21 cellular contexts compared by ENCODE assay signal in genomic region chr16:65523258-65523950, GRCh38.
"Had no signal": no experiment of that assay in that cellular context is flagged by ENCODE, and none has a peak within 500 bp of the region (broad histone marks: within the 10 kb centered on the region; RNA-seq: fewer than 3 reads in every experiment).

No MANE protein-coding gene starts in this region.

- H3K36me3 ChIP-seq: breast epithelium, pancreas, tibial nerve, vagina had no signal

- DNase-seq: activated CD4-positive, CD25-positive, alpha-beta regulatory T cell treated with anti-CD3 and anti-CD28 coated beads, Interleukin-2, amount 50 U/mL, for 72 hours; activated naive CD4-positive, alpha-beta T cell treated with Interleukin-2 at 50 U/mL for 16 hours; activated T-cell treated with anti-CD3 and anti-CD28 coated beads for 4 hours; anterior cingulate cortex; cerebellar nuclear complex; dermis blood vessel endothelial cell; effector memory CD8-positive, alpha-beta T cell; foreskin melanocyte; immature natural killer cell; mesendoderm; pancreas; stimulated activated CD4-positive, alpha-beta T cell treated with anti-CD3 and anti-CD28 coated beads, Interleukin-15, amount 100 ng/mL, for 24 hours; stimulated activated CD4-positive, alpha-beta T cell treated with anti-CD3 and anti-CD28 coated beads, Interleukin-4, amount 100 ng/mL, for 4 hours; stimulated activated CD8-positive, alpha-beta memory T cell treated with anti-CD3 and anti-CD28 coated beads, Interleukin-4, amount 100 ng/mL, for 48 hours; stimulated activated naive CD4-positive, alpha-beta T cell treated with Interleukin-2 at 50 U/mL for 16 hours; substantia nigra; T-helper 9 cell had no signal

- H3K4me3 Mint-ChIP-seq: effector memory CD8-positive, alpha-beta T cell; immature natural killer cell had no signal

- H3K27ac ChIP-seq: breast epithelium, epithelial cell of prostate, pancreas, tibial nerve, vagina had no signal

- H3K9me3 Mint-ChIP-seq: immature natural killer cell had no signal

- ATAC-seq: effector memory CD8-positive, alpha-beta T cell; pancreas had no signal

- H3K9me3 ChIP-seq: pancreas, vagina had no signal

- H3K4me3 ChIP-seq: breast epithelium, pancreas, tibial nerve, vagina had no signal

- H3K4me1 ChIP-seq: breast epithelium, pancreas, vagina had no signal

- H3K4me1 Mint-ChIP-seq: immature natural killer cell had no signal

- H3K27me3 ChIP-seq: breast epithelium, pancreas, tibial nerve, vagina had no signal

- H3K27ac Mint-ChIP-seq: effector memory CD8-positive, alpha-beta T cell; immature natural killer cell had no signal

- H3K27me3 Mint-ChIP-seq: effector memory CD8-positive, alpha-beta T cell had no signal
